Comparison of ENCODE assay signal across 1 cellular context in the genomic region with DNA sequence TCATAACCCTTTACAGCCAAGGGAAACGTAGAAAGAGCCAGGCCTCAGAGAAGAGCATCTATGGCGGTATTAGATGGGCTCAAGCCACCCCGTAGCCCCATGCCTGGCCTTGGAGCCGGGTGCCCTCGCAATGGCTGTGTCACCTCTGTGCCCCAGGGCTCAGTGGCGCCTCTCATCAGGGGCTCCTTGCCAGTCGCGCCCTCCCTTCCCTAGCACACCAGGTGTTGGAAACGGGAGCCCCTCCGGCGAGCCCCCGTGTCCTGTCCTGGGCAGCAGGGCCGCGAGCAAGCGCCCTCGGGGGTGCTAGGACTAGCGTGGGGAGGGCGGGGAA.
TF ChIP-seq lines count a peak whose summit lies in the region.

No MANE protein-coding gene starts in this region.

TF ChIP-seq in IMR-90, 13 proteins besides CTCF, POLR2A, EP300 and RAD21:
- TF ChIP-seq RCOR1 (IDR thresholded peaks at IDR 0.05; ENCODE audit: insufficient replicate concordance, low read length): no peak
- no peak for TF ChIP-seq CEBPB (IDR thresholded peaks at IDR 0.05; ENCODE audit: low read depth, low read length)
- TF ChIP-seq RFX5 (IDR thresholded peaks at IDR 0.05; ENCODE audit: low read depth, low read length): no peak
- TF ChIP-seq MAFK (IDR thresholded peaks at IDR 0.05; ENCODE audit: low read depth, low read length): no peak
- TF ChIP-seq FOS (IDR thresholded peaks at IDR 0.05; ENCODE audit: low read depth, low read length): no peak
